1 cellular context compared by ENCODE assay signal in the genomic region with DNA sequence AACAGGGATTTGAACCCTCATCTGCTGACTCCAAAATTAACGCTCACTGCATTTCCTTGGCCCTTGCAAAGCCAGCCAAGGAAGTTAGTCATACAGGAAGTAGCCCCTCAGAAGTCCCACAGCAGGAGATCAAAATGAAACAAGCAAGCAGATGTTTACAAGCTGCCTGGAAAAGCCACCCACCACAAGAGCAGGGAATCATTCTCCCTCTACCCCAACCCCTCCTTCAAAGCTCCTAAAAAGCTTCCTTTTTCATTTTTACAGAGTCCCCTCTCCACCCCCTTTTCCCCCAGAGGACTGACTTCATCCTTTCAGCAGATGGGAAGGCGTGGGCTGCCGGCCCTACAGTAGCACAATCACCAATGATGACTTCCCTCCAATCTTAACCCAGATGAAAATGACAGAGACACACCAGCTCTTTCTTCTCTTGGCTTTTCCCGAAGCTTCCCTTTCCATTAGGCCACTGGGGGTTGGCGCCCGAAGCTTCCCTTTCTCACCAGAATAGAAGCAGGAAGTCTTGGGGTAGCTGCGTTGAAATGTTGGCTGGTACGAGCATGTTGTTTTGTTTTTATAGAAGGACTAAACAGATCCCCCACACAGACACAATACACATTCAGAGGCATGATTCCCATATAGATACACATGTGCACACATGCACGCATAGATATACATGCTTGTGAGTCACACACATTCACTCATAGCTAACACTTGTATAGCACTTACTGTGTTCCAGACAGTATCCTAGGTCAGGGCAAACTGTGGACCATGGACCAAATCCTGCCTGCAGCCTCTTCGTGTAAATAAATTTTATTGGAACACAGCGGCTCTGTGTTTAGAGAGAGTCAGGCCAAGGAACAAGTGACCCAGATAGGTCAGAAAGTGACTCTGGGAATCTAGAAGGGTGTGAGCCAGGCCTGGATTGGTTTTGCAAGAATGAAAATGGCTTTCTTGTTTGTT.
TF ChIP-seq lines count a peak whose summit lies in the region.

No MANE protein-coding gene starts in this region.

TF ChIP-seq in K562, 482 proteins besides CTCF, POLR2A, EP300 and RAD21 (continued from another document):
- TF ChIP-seq, protein P1, sequence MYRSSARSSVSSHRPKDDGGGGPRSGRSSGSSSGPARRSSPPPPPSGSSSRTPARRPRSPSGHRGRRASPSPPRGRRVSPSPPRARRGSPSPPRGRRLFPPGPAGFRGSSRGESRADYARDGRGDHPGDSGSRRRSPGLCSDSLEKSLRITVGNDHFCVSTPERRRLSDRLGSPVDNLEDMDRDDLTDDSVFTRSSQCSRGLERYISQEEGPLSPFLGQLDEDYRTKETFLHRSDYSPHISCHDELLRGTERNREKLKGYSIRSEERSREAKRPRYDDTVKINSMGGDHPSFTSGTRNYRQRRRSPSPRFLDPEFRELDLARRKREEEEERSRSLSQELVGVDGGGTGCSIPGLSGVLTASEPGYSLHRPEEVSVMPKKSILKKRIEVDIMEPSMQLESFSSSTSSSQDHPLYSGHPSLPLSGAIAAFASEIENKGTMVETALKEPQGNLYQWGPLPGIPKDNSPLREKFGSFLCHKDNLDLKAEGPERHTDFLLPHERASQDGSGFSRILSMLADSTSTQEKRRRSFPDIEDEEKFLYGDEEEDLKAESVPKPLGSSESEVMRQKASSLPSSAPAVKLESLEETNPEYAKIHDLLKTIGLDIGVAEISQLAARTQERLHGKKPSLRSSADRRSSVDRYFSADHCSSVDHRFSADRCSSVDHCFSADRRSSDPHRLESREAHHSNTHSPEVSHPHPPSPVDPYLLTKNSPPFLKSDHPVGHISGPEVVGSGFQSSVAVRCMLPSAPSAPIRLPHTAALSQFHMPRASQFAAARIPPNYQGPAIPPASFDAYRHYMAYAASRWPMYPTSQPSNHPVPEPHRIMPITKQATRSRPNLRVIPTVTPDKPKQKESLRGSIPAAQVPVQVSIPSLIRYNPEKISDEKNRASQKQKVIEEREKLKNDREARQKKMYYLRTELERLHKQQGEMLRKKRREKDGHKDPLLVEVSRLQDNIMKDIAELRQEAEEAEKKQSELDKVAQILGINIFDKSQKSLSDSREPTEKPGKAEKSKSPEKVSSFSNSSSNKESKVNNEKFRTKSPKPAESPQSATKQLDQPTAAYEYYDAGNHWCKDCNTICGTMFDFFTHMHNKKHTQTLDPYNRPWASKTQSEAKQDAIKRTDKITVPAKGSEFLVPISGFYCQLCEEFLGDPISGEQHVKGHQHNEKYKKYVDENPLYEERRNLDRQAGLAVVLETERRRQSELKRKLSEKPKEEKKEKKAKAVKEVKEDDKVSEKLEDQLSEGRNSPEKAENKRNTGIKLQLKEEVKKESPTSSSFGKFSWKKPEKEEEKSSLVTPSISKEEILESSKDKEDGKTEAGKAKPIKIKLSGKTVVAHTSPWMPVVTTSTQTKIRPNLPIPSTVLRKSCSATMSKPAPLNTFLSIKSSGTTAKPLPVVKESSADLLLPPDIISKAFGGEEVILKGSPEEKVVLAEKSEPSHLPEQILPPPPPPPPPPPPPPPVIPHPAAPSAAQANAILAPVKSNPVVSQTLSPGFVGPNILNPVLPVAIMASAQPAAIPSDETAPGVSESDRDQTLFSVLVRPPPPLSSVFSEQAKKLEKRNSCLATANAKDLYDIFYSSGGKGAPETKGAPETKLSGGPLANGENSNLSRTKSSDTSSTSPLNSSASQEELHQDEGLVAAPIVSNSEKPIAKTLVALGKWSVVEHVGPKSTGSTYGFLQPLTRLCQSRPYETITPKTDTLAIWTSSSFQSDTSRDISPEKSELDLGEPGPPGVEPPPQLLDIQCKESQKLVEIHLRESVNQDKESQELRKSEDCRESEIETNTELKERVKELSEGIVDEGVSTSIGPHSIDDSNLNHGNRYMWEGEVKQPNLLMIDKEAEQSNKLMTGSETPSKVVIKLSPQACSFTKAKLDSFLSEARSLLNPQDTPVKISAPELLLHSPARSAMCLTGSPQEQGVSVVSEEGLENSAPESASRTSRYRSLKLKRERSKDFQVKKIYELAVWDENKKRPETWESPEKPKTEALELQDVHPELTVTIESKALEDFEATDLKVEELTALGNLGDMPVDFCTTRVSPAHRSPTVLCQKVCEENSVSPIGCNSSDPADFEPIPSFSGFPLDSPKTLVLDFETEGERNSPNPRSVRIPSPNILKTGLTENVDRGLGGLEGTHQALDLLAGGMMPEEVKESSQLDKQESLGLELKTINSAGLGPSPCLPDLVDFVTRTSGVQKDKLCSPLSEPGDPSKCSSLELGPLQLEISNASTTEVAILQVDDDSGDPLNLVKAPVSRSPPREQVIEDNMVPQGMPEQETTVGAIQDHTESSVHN (IDR thresholded peaks at IDR 0.05; ENCODE audit: borderline replicate concordance in 1 of 2, low read depth in 1 of 2): no peak
- TF ChIP-seq ETV1 (tag; conservative IDR thresholded peaks at IDR 0.05; ENCODE audit: low read depth): peak; percentile 43
- TF ChIP-seq IRF2 (CRISPR knock-in tag; IDR thresholded peaks at IDR 0.05): no peak
- TF ChIP-seq, protein P2, sequence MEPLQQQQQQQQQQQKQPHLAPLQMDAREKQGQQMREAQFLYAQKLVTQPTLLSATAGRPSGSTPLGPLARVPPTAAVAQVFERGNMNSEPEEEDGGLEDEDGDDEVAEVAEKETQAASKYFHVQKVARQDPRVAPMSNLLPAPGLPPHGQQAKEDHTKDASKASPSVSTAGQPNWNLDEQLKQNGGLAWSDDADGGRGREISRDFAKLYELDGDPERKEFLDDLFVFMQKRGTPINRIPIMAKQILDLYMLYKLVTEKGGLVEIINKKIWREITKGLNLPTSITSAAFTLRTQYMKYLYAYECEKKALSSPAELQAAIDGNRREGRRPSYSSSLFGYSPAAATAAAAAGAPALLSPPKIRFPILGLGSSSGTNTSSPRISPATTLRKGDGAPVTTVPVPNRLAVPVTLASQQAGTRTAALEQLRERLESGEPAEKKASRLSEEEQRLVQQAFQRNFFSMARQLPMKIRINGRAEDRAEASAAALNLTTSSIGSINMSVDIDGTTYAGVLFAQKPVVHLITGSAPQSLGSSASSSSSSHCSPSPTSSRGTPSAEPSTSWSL (CRISPR knock-in tag; IDR thresholded peaks at IDR 0.05; ENCODE audit: borderline replicate concordance): no peak
- TF ChIP-seq SRF (CRISPR knock-in tag; IDR thresholded peaks at IDR 0.05): no peak
- TF ChIP-seq, protein P3, sequence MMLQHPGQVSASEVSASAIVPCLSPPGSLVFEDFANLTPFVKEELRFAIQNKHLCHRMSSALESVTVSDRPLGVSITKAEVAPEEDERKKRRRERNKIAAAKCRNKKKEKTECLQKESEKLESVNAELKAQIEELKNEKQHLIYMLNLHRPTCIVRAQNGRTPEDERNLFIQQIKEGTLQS (IDR thresholded peaks at IDR 0.05): peak; percentile 29; the same call in 1 of the 2 replicates
- TF ChIP-seq, protein P3 (CRISPR knock-in tag; conservative IDR thresholded peaks at IDR 0.05): no peak
- peak; percentile 30; the same call in 1 of the 2 replicates for TF ChIP-seq SMAD4 (CRISPR knock-in tag; conservative IDR thresholded peaks at IDR 0.05)
- peak; percentile 31; the same call in 1 of the 2 replicates for TF ChIP-seq GABPA (tag; conservative IDR thresholded peaks at IDR 0.05; ENCODE audit: low read depth)
- TF ChIP-seq ZNF79 (CRISPR knock-in tag; IDR thresholded peaks at IDR 0.05; ENCODE audit: low read depth): no peak
- TF ChIP-seq BMI1 (IDR thresholded peaks at IDR 0.05; ENCODE audit: low read length): no peak
- no peak for TF ChIP-seq RCOR1 (IDR thresholded peaks at IDR 0.05; ENCODE audit: borderline replicate concordance in 1 of 2, low read depth in 2 of 2, low read length in 2 of 2)
- TF ChIP-seq MTA2 (IDR thresholded peaks at IDR 0.05; ENCODE audit: low read depth): no peak
- no peak for TF ChIP-seq PYGO2 (tag; IDR thresholded peaks at IDR 0.05)
- TF ChIP-seq ARID1B (IDR thresholded peaks at IDR 0.05): peak; percentile 16; the same call in 1 of the 2 replicates
- TF ChIP-seq, protein P4, sequence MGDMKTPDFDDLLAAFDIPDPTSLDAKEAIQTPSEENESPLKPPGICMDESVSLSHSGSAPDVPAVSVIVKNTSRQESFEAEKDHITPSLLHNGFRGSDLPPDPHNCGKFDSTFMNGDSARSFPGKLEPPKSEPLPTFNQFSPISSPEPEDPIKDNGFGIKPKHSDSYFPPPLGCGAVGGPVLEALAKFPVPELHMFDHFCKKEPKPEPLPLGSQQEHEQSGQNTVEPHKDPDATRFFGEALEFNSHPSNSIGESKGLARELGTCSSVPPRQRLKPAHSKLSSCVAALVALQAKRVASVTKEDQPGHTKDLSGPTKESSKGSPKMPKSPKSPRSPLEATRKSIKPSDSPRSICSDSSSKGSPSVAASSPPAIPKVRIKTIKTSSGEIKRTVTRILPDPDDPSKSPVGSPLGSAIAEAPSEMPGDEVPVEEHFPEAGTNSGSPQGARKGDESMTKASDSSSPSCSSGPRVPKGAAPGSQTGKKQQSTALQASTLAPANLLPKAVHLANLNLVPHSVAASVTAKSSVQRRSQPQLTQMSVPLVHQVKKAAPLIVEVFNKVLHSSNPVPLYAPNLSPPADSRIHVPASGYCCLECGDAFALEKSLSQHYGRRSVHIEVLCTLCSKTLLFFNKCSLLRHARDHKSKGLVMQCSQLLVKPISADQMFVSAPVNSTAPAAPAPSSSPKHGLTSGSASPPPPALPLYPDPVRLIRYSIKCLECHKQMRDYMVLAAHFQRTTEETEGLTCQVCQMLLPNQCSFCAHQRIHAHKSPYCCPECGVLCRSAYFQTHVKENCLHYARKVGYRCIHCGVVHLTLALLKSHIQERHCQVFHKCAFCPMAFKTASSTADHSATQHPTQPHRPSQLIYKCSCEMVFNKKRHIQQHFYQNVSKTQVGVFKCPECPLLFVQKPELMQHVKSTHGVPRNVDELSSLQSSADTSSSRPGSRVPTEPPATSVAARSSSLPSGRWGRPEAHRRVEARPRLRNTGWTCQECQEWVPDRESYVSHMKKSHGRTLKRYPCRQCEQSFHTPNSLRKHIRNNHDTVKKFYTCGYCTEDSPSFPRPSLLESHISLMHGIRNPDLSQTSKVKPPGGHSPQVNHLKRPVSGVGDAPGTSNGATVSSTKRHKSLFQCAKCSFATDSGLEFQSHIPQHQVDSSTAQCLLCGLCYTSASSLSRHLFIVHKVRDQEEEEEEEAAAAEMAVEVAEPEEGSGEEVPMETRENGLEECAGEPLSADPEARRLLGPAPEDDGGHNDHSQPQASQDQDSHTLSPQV (IDR thresholded peaks at IDR 0.05): no peak
- no peak for TF ChIP-seq HCFC1 (IDR thresholded peaks at IDR 0.05; ENCODE audit: low read depth, low read length)
- TF ChIP-seq EGR1 (conservative IDR thresholded peaks at IDR 0.05): peak; percentile 55
- TF ChIP-seq ZNF3 (CRISPR knock-in tag; IDR thresholded peaks at IDR 0.05): no peak
- TF ChIP-seq RHOXF2B (CRISPR knock-in tag; conservative IDR thresholded peaks at IDR 0.05): no peak
- TF ChIP-seq, protein P5, sequence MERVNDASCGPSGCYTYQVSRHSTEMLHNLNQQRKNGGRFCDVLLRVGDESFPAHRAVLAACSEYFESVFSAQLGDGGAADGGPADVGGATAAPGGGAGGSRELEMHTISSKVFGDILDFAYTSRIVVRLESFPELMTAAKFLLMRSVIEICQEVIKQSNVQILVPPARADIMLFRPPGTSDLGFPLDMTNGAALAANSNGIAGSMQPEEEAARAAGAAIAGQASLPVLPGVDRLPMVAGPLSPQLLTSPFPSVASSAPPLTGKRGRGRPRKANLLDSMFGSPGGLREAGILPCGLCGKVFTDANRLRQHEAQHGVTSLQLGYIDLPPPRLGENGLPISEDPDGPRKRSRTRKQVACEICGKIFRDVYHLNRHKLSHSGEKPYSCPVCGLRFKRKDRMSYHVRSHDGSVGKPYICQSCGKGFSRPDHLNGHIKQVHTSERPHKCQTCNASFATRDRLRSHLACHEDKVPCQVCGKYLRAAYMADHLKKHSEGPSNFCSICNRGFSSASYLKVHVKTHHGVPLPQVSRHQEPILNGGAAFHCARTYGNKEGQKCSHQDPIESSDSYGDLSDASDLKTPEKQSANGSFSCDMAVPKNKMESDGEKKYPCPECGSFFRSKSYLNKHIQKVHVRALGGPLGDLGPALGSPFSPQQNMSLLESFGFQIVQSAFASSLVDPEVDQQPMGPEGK (CRISPR knock-in tag; IDR thresholded peaks at IDR 0.05; ENCODE audit: borderline replicate concordance): no peak
- TF ChIP-seq TAF7 (tag; IDR thresholded peaks at IDR 0.05): no peak
- TF ChIP-seq ZNF253 (CRISPR knock-in tag; conservative IDR thresholded peaks at IDR 0.05): no peak
- TF ChIP-seq, protein P6, sequence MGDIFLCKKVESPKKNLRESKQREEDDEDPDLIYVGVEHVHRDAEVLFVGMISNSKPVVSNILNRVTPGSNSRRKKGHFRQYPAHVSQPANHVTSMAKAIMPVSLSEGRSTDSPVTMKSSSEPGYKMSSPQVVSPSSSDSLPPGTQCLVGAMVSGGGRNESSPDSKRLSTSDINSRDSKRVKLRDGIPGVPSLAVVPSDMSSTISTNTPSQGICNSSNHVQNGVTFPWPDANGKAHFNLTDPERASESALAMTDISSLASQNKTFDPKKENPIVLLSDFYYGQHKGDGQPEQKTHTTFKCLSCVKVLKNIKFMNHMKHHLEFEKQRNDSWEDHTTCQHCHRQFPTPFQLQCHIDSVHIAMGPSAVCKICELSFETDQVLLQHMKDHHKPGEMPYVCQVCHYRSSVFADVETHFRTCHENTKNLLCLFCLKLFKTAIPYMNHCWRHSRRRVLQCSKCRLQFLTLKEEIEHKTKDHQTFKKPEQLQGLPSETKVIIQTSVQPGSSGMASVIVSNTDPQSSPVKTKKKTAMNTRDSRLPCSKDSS (IDR thresholded peaks at IDR 0.05; ENCODE audit: low read depth, partially characterized antibody): no peak
- TF ChIP-seq ETS2 (tag; IDR thresholded peaks at IDR 0.05; ENCODE audit: borderline replicate concordance, poor library complexity, severe bottlenecking): no peak
- peak; percentile 44 to 55; a peak in 3 of 4 replicates for TF ChIP-seq FOXK2 (conservative IDR thresholded peaks at IDR 0.05 in 1 of 2, IDR thresholded peaks at IDR 0.05 in 1 of 2; ENCODE audit: low read depth in 2 of 2)
- no peak for TF ChIP-seq TRIM28 (IDR thresholded peaks at IDR 0.05)
- peak; percentile 48; the same call in 1 of the 2 replicates for TF ChIP-seq SPI1 (IDR thresholded peaks at IDR 0.05; ENCODE audit: borderline replicate concordance, low read depth, low read length)
- TF ChIP-seq NR4A1 (CRISPR knock-in tag; IDR thresholded peaks at IDR 0.05): no peak
- TF ChIP-seq NR4A1 (tag; IDR thresholded peaks at IDR 0.05): no peak
- TF ChIP-seq RBM39 (optimal IDR thresholded peaks at IDR 0.05; ENCODE audit: low read depth, low read length): no peak
- TF ChIP-seq LCOR (CRISPR knock-in tag; IDR thresholded peaks at IDR 0.05): no peak
- no peak for TF ChIP-seq RFX1 (IDR thresholded peaks at IDR 0.05)
- TF ChIP-seq, protein P7, sequence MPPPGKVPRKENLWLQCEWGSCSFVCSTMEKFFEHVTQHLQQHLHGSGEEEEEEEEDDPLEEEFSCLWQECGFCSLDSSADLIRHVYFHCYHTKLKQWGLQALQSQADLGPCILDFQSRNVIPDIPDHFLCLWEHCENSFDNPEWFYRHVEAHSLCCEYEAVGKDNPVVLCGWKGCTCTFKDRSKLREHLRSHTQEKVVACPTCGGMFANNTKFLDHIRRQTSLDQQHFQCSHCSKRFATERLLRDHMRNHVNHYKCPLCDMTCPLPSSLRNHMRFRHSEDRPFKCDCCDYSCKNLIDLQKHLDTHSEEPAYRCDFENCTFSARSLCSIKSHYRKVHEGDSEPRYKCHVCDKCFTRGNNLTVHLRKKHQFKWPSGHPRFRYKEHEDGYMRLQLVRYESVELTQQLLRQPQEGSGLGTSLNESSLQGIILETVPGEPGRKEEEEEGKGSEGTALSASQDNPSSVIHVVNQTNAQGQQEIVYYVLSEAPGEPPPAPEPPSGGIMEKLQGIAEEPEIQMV (tag; conservative IDR thresholded peaks at IDR 0.05; ENCODE audit: low read depth): no peak
- TF ChIP-seq ZNF146 (CRISPR knock-in tag; IDR thresholded peaks at IDR 0.05; ENCODE audit: unreplicated experiment): no peak
